27 cellular contexts compared by ENCODE assay signal in the genomic region with DNA sequence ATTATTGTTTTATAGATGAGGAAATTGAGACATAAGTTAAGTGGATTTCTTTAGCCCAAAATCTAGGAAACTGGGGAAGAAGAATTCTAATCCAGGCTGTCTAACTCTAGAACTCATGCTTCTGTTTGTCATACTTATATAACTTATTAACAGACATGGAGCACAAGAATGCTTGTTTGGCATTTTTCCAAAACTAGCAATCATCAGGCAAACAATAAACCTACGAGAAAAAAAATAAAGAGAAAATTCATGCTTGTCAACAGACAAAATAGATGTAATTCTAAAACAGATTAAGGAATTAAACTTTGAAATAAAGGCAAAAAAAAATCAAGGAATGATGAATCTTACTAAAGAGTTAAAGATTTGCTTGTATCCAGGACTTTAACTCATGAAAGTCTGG.
DNase-seq lines count a peak whose midpoint lies in the region; ATAC-seq, FAIRE-seq and TF ChIP-seq lines count a peak whose summit lies in the region.
"Had no signal": no experiment of that assay in that cellular context is flagged by ENCODE, and none has a peak within 500 bp of the region (broad histone marks: within the 10 kb centered on the region; RNA-seq: fewer than 3 reads in every experiment).

No MANE protein-coding gene starts in this region.

- H3K9me3 ChIP-seq in spleen (no peaks in the 10 kb centered on the region), aorta (ENCODE audit: control insufficient read depth, low read length) (no peaks in the 10 kb centered on the region)
- H3K9me3 ChIP-seq: left lung had no signal

- TF ChIP-seq CTCF in spleen (IDR thresholded peaks at IDR 0.05 in 8 of 11, conservative IDR thresholded peaks at IDR 0.05 in 3 of 11), result no peak

- H3K27me3 ChIP-seq in spleen (replicated peaks in 1 of 7) (no peaks in the 10 kb centered on the region), aorta (ENCODE audit: control insufficient read depth in 1 of 2, insufficient read depth in 2 of 2, low read length in 1 of 2) (no peaks in the 10 kb centered on the region)
- H3K27me3 ChIP-seq: dorsolateral prefrontal cortex, left lung had no signal

- peaks cover 0 to 54% (median 8%) of the 10 kb centered on the region in 6 donors for H3K36me3 ChIP-seq in spleen
- peaks cover 0 to 2% of the 10 kb centered on the region in 2 donors for H3K36me3 ChIP-seq in aorta (ENCODE audit: control insufficient read depth in 1 of 2, insufficient read depth in 2 of 2, low read length in 1 of 2)

- 72 to 88% (median 81%) methylated on average over 1 of the region's 1 CpG for WGBS in spleen, 5 donors
- 36 to 62% methylated on average over 1 of the region's 1 CpG for WGBS in aorta, 2 donors

- peak; percentile 8 for FAIRE-seq in GM19239 (lab: Jason Lieb, UNC)
- FAIRE-seq in RCC 7860 (lab: Jason Lieb, UNC), result peak; percentile 73
- FAIRE-seq: astrocyte, G401.6 had no signal

- intact Hi-C loops in spleen (cut with DNase I; ENCODE audit: low total_unique reads) (no loop called here), aorta (cut with DNase I) (no loop called here)

- no peak for DNase-seq in GM19239 (ENCODE audit: insufficient read length, low spot score)
- peak; percentile 50 for DNase-seq in RCC 7860 (ENCODE audit: low spot score)
- DNase-seq in dermis microvascular lymphatic vessel endothelial cell (ENCODE audit: low read depth in 2 of 2), result peak; percentile 20 to 76
- DNase-seq in lung microvascular endothelial cell (ENCODE audit: low read depth in 2 of 2), result peak; percentile 39 to 66
- no peak for DNase-seq in stimulated activated CD4-positive, alpha-beta T cell treated with anti-CD3 and anti-CD28 coated beads, Interleukin-15, amount 100 ng/mL, for 24 hours
- no peak for DNase-seq in spleen
- DNase-seq in aorta, result no peak
- DNase-seq: activated CD4-positive, alpha-beta T cell treated with anti-CD3 and anti-CD28 coated beads, Interleukin-2, amount 10 ng/mL, durations not matched to agents 7 days and 5 days; activated effector memory CD4-positive, alpha-beta T cell treated with anti-CD3 and anti-CD28 coated beads, Interleukin-2, amount 50 U/mL, for 16 hours; activated naive CD8-positive, alpha-beta T cell treated with anti-CD3 and anti-CD28 coated beads, Interleukin-2, amount 10 ng/mL, durations not matched to agents 7 days and 5 days; activated T-cell treated with anti-CD3 and anti-CD28 coated beads, Interleukin-2, amount 50 U/mL, for 1 hour; DMS79; dorsolateral prefrontal cortex; immature natural killer cell; midbrain; naive B cell; NCI-H1092; NCI-H1694; NCI-H2171; nucleus accumbens; RPMI8226 had no signal

- TF ChIP-seq POLR2A in spleen (IDR thresholded peaks at IDR 0.05), result no peak

- no peak for ATAC-seq in aorta (ENCODE audit: low FRiP score)
- ATAC-seq in GM21360 (IDR thresholded peaks at IDR 0.05; ENCODE audit: unreplicated experiment), result no peak
- ATAC-seq: GM23338, left lung, WTC11 had no signal

- H3K27ac ChIP-seq in spleen (no peak overlapping the region), aorta (ENCODE audit: low read depth in 1 of 2, low read length in 2 of 2) (no peak overlapping the region)
- H3K27ac ChIP-seq: dorsolateral prefrontal cortex, left lung had no signal

- no peak overlapping the region for H3K4me3 ChIP-seq in spleen
- H3K4me3 ChIP-seq in aorta (ENCODE audit: low read length in 2 of 2), result no peak overlapping the region
- H3K4me3 ChIP-seq: dorsolateral prefrontal cortex, GM23338, left lung had no signal

- H3K4me1 ChIP-seq in spleen (no peaks in the 10 kb centered on the region), aorta (ENCODE audit: control insufficient read depth in 1 of 2, insufficient read depth in 2 of 2, low read length in 2 of 2) (no peaks in the 10 kb centered on the region)
- H3K4me1 ChIP-seq: left lung had no signal

Comparison
In these comparisons a context has a peak if more than half of its experiments do, and no peak if none do; other contexts are left out.
1. DNase-seq: peak in RCC 7860 (single experiment), dermis microvascular lymphatic vessel endothelial cell (2 of 2) and lung microvascular endothelial cell (2 of 2); none in GM19239 (single experiment), stimulated activated CD4-positive, alpha-beta T cell treated with anti-CD3 and anti-CD28 coated beads, Interleukin-15, amount 100 ng/mL, for 24 hours (single experiment), spleen (single experiment) and aorta (0 of 2).